ENCODE assay signal across 8 cellular contexts in the genomic region with DNA sequence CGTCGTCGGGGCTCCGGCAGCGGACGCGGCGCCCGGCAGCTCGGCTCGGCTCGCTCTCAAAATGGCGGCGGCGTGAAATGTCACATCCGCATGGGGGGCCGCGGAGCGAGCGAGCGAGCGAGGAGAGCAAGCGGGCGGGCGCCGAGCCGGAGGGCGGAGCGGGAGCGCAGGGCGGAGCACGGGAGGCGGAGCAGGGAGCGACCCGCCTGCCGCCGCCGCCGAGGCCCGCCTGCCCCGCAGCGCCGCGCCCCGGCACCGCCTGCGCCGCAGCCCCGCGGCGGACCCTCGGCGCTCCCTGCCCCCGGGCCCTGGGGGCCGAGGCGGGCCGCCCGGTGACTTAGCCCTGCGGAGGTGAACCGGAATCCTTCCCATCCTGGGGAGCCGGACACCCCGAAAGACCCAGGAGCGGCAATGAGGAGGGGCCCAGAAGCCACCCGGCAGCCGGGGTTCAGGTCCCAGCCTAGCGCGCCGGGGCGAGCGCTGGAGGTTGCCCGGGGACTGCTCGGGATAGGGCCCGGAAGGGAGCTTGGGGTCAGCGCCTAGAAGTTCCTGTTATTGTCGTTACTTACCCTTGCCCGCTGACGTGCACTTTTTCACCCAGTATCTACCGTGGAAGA. TPM values are rescaled to one million over a fixed set of nuclear protein-coding genes. Genes with fewer than 3 reads are reported as not detected.
A peak's percentile ranks its signal among the peaks of the same experiment; 100 is the strongest.
DNase-seq lines count a peak whose midpoint lies in the region; ATAC-seq, FAIRE-seq and TF ChIP-seq lines count a peak whose summit lies in the region.

TSS of gene USP7 (minus strand) at position 82 of the 617 bp plus-strand sequence. CDS start 621 bp downstream, outside the sequence.

- peak; percentile 93 for DNase-seq in ACHN
- peak; percentile 94 for DNase-seq in NCI-H2171 (lab: John Stamatoyannopoulos, UW)
- DNase-seq in bronchial epithelial cell (ENCODE audit: low read depth), result peak; percentile 72
- peak; percentile 87 for DNase-seq in inferior parietal cortex (ENCODE audit: extremely low spot score)
- DNase-seq in stimulated activated CD4-positive, alpha-beta T cell treated with anti-CD3 and anti-CD28 coated beads, Interleukin-12 subunit alpha, Interleukin-12 subunit beta, amount 100 ng/mL, for 24 hours (ENCODE audit: low read depth in 2 of 2), result peak; percentile 81 to 87

- in situ Hi-C loops in ACHN (cut with HindIII; ENCODE audit: low pct_ligation_motif_present, low pct_unique_long_range_greater_than_20kb, low sequenced_read_pairs), result no loop called here

- TF ChIP-seq CTCF in WI38 (IDR thresholded peaks at IDR 0.05; ENCODE audit: low read depth, low read length) (no peak), bronchial epithelial cell (IDR thresholded peaks at IDR 0.05; ENCODE audit: insufficient read depth, low read length, severe bottlenecking) (no peak)

- no peaks in the 10 kb centered on the region for H3K36me3 ChIP-seq in bronchial epithelial cell (ENCODE audit: control insufficient read depth, insufficient read depth, low read length)

- H3K27me3 ChIP-seq in bronchial epithelial cell (ENCODE audit: control insufficient read depth, insufficient read depth, low read length), result no peaks in the 10 kb centered on the region

- H3K4me3 ChIP-seq in WI38 (ENCODE audit: low read depth, low read length) (peak within 1 kb of the TSS; percentile 82), bronchial epithelial cell (ENCODE audit: low read depth, low read length) (peak within 1 kb of the TSS; percentile 70)

- FAIRE-seq in bronchial epithelial cell (lab: Jason Lieb, UNC), result no peak

- ATAC-seq in GM18870 (IDR thresholded peaks at IDR 0.05; ENCODE audit: unreplicated experiment) (peak; percentile 45), HG03108 (IDR thresholded peaks at IDR 0.05; ENCODE audit: unreplicated experiment) (peak; percentile 75)

RNA-seq across cellular contexts. Expression of gene USP7, which starts in this region (rescaled TPM):
- total RNA-seq in bronchial epithelial cell, result 41.3 and 48.1 TPM in 2 replicates

Comparison
In these comparisons a context has a peak if more than half of its experiments do, and no peak if none do; other contexts are left out.
1. Peak in every context shown above with its lines: DNase-seq, ATAC-seq and H3K4me3 ChIP-seq.